ENCODE assay signal across 1 cellular context in genomic region chr5:59597690-59598546, GRCh38.
TF ChIP-seq lines count a peak whose summit lies in the region.

No MANE protein-coding gene starts in this region.

TF ChIP-seq in GM12878, 131 proteins besides CTCF, POLR2A, EP300 and RAD21 (continued from another document):
- no peak for TF ChIP-seq ZBTB4 (CRISPR knock-in tag; IDR thresholded peaks at IDR 0.05)
